In the genomic region with DNA sequence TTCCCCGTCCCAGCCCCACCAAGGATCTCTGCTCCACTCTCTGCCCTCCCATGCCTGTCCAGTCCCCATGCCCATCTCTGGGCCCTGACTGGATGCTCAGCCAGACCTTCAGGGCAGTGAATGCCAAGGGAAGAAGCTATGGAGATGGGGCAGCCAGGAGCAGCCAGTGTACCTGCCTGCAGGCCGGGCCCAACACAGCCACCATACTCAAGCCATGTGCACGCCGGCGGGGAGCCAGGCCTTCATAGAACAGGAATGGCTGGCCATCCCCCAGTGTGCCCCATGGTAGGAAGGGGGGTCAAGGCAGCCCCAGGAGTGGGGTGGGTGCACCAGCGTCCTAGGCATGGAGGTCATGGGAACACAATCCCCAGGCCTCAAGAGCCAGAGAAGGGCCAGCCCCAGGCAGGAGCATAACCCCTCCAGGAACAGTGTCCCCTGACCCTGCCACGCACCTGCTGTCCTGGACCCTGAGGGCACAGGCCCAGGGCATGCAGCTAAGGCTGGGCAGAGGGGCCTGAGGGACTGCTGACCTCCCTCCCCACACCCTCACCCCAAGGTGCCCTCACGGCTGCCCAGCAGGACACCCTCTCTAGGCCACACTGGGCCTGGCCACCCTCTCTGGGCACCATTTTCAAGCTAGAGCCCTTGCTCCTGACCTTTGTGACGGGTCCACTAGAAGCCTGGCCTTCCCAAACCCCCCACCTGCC, we compare ENCODE assay signal across 21 cellular contexts. TPM values are rescaled to one million over a fixed set of nuclear protein-coding genes. Genes with fewer than 3 reads are reported as not detected.
"Had no signal": no experiment of that assay in that cellular context is flagged by ENCODE, and none has a peak within 500 bp of the region (broad histone marks: within the 10 kb centered on the region; RNA-seq: fewer than 3 reads in every experiment).

No MANE protein-coding gene starts in this region.

- DNase-seq: activated CD4-positive, alpha-beta T cell treated with anti-CD3 and anti-CD28 coated beads for 1 hour; activated CD4-positive, alpha-beta T cell treated with anti-CD3 and anti-CD28 coated beads, Interleukin-2, amount 50 U/mL, for 1 hour; activated CD8-positive, alpha-beta T cell treated with anti-CD3 and anti-CD28 coated beads, Interleukin-2, amount 10 ng/mL, durations not matched to agents 7 days and 5 days; activated naive CD4-positive, alpha-beta T cell; activated naive CD8-positive, alpha-beta T cell treated with anti-CD3 and anti-CD28 coated beads, Interleukin-2, amount 10 ng/mL, durations not matched to agents 7 days and 5 days; activated T-cell treated with anti-CD3 and anti-CD28 coated beads, Interleukin-2, amount 50 U/mL, for 1 hour; amniotic stem cell; cerebellar nuclear complex; midbrain; stimulated activated CD4-positive, alpha-beta T cell treated with anti-CD3 and anti-CD28 coated beads, Interleukin-4, amount 100 ng/mL, for 1 hour; stimulated activated naive CD4-positive, alpha-beta T cell; T-helper 1 cell; WERI-Rb-1 had no signal

- H3K27ac ChIP-seq: coronary artery, esophagus muscularis mucosa, WERI-Rb-1 had no signal

- H3K9me3 ChIP-seq: esophagus muscularis mucosa had no signal

- H3K36me3 Mint-ChIP-seq: activated naive CD8-positive, alpha-beta T cell treated with anti-CD3 and anti-CD28 coated beads, Interleukin-2, amount 10 ng/mL, durations not matched to agents 7 days and 5 days; natural killer cell treated with Interleukin-12 subunit alpha and Interleukin-12 subunit beta and Interleukin-15 and Interleukin-18, amount 100 ng/mL, for 72 hours had no signal

- H3K36me3 ChIP-seq: esophagus muscularis mucosa, WERI-Rb-1 had no signal

- ATAC-seq: activated CD8-positive, alpha-beta T cell treated with anti-CD3 and anti-CD28 coated beads, Interleukin-2, amount 10 ng/mL, durations not matched to agents 7 days and 5 days; left lobe of liver; natural killer cell treated with Interleukin-12 subunit alpha and Interleukin-12 subunit beta and Interleukin-15 and Interleukin-18, amount 100 ng/mL, for 72 hours had no signal

- H3K4me3 ChIP-seq: coronary artery, esophagus muscularis mucosa had no signal

- H3K9me3 Mint-ChIP-seq: activated naive CD8-positive, alpha-beta T cell treated with anti-CD3 and anti-CD28 coated beads, Interleukin-2, amount 10 ng/mL, durations not matched to agents 7 days and 5 days; natural killer cell treated with Interleukin-12 subunit alpha and Interleukin-12 subunit beta and Interleukin-15 and Interleukin-18, amount 100 ng/mL, for 72 hours had no signal

- H3K4me3 Mint-ChIP-seq: activated CD8-positive, alpha-beta T cell treated with anti-CD3 and anti-CD28 coated beads, Interleukin-2, amount 10 ng/mL, durations not matched to agents 7 days and 5 days; activated naive CD8-positive, alpha-beta T cell treated with anti-CD3 and anti-CD28 coated beads, Interleukin-2, amount 10 ng/mL, durations not matched to agents 7 days and 5 days; natural killer cell treated with Interleukin-12 subunit alpha and Interleukin-12 subunit beta and Interleukin-15 and Interleukin-18, amount 100 ng/mL, for 72 hours had no signal

- H3K27ac Mint-ChIP-seq: activated CD8-positive, alpha-beta T cell treated with anti-CD3 and anti-CD28 coated beads, Interleukin-2, amount 10 ng/mL, durations not matched to agents 7 days and 5 days; activated naive CD8-positive, alpha-beta T cell treated with anti-CD3 and anti-CD28 coated beads, Interleukin-2, amount 10 ng/mL, durations not matched to agents 7 days and 5 days; natural killer cell treated with Interleukin-12 subunit alpha and Interleukin-12 subunit beta and Interleukin-15 and Interleukin-18, amount 100 ng/mL, for 72 hours had no signal

RNA-seq across cellular contexts. Expression of a gene that starts 55.4 kb away (rescaled TPM):
- total RNA-seq: activated CD8-positive, alpha-beta T cell treated with anti-CD3 and anti-CD28 coated beads, Interleukin-2, amount 10 ng/mL, durations not matched to agents 7 days and 5 days; activated naive CD8-positive, alpha-beta T cell treated with anti-CD3 and anti-CD28 coated beads, Interleukin-2, amount 10 ng/mL, durations not matched to agents 7 days and 5 days; bronchial epithelial cell; esophagus muscularis mucosa; frontal cortex; kidney; left lobe of liver; lung microvascular endothelial cell; natural killer cell treated with Interleukin-12 subunit alpha and Interleukin-12 subunit beta and Interleukin-15 and Interleukin-18, amount 100 ng/mL, for 72 hours had no signal
